Comparison of ENCODE assay signal across 8 cellular contexts in the genomic region with DNA sequence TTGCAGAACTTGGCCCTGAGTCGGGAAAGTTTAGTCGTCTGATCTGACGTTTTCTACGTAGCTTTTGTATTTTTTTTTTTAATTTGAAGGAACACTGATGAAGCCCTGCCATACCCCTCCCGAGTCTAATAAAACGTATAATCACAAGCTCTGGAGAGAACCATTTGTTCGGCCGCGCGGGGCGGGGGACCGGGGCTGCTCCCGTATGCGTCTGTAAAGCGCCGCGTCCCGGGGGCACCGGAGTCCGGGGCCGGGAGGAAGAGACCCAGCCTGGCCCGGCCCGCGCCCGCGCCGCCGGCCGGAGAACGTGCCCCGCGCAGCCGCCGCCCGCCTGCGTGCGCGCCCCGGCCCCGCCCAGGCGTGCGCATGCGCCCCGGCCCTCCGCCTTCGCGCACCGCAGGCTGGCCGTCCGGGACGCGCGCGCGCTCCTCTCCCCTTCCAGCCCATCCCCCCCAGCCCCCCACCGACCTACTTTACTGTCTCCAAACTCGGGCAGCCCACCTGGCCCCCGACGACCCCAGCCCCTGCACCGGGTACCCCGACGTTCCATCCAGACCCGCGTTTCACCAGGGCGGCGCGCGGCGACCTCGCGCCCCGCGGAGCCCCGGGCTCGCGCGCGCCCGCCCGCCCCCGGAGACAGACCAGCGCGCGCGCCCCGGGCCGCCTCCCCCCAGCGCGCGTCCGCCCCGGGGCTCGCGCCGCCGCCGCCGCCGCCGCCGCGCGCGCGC. TPM values are rescaled to one million over a fixed set of nuclear protein-coding genes. Genes with fewer than 3 reads are reported as not detected.
A peak's percentile ranks its signal among the peaks of the same experiment; 100 is the strongest.
DNase-seq lines count a peak whose midpoint lies in the region; ATAC-seq, FAIRE-seq and TF ChIP-seq lines count a peak whose summit lies in the region.

No MANE protein-coding gene starts in this region.

- H3K4me3 ChIP-seq in kidney (ENCODE audit: low read length in 2 of 2), result peak overlapping the region; percentile 84

- peaks cover 8 to 19% of the 10 kb centered on the region in 2 donors for H3K36me3 ChIP-seq in kidney (ENCODE audit: control insufficient read depth in 1 of 2, insufficient read depth in 2 of 2, low read length in 2 of 2)

- no peak for TF ChIP-seq CTCF in kidney (IDR thresholded peaks at IDR 0.05; ENCODE audit: borderline replicate concordance, extremely low read depth, insufficient read depth)

- H3K27ac Mint-ChIP-seq in central memory CD8-positive, alpha-beta T cell (ENCODE audit: low read depth), result peak overlapping the region; percentile 94

- peaks cover 6 to 17% of the 10 kb centered on the region in 2 donors for H3K4me1 ChIP-seq in kidney (ENCODE audit: control insufficient read depth in 1 of 2, insufficient read depth in 1 of 2, low read depth in 1 of 2, low read length in 2 of 2)

- no peaks in the 10 kb centered on the region for H3K27me3 Mint-ChIP-seq in central memory CD8-positive, alpha-beta T cell

- no peaks in the 10 kb centered on the region for H3K9me3 ChIP-seq in kidney (ENCODE audit: control insufficient read depth in 1 of 2, low read length in 2 of 2)

- intact Hi-C loops in kidney (cut with DNase I), result no loop called here

- ATAC-seq in HG02798 (IDR thresholded peaks at IDR 0.05; ENCODE audit: poor library complexity, unreplicated experiment), result peak; percentile 63
- ATAC-seq in central memory CD8-positive, alpha-beta T cell (replicated peaks; ENCODE audit: extremely low read depth, poor library complexity, severe bottlenecking), result peak; percentile 52
- ATAC-seq in GM18873 (IDR thresholded peaks at IDR 0.05; ENCODE audit: low FRiP score, unreplicated experiment), result no peak

- peak overlapping the region; percentile 88 to 92 for H3K27ac ChIP-seq in kidney (ENCODE audit: low read depth in 2 of 2, low read length in 2 of 2)

- TF ChIP-seq POLR2A in GM12891 (IDR thresholded peaks at IDR 0.05; ENCODE audit: low read depth, low read length), result no peak

- peak; percentile 97 for DNase-seq in GM12891 (ENCODE audit: insufficient read length, low spot score)
- peak; percentile 65 for DNase-seq in NCI-H2171 (lab: John Stamatoyannopoulos, UW)
- peak; percentile 33 for DNase-seq in activated CD4-positive, CD25-positive, alpha-beta regulatory T cell treated with anti-CD3 and anti-CD28 coated beads, Interleukin-2, amount 50 U/mL, for 16 hours (ENCODE audit: low read depth, low spot score)
- peak; percentile 50 to 62 for DNase-seq in central memory CD8-positive, alpha-beta T cell (ENCODE audit: low spot score in 2 of 2)
- peak; percentile 94 for DNase-seq in kidney
- DNase-seq in stimulated activated CD4-positive, alpha-beta T cell treated with anti-CD3 and anti-CD28 coated beads, Interleukin-15, amount 100 ng/mL, for 24 hours, result peak; percentile 77

- H3K4me3 Mint-ChIP-seq in central memory CD8-positive, alpha-beta T cell, result peak overlapping the region; percentile 89

- no peaks in the 10 kb centered on the region for H3K9me3 Mint-ChIP-seq in central memory CD8-positive, alpha-beta T cell

- peak overlapping the region; percentile 90 to 93 for H3K9ac ChIP-seq in kidney (ENCODE audit: low read length in 2 of 2)

- peaks cover 46% of the 10 kb centered on the region for H3K36me3 Mint-ChIP-seq in central memory CD8-positive, alpha-beta T cell (ENCODE audit: insufficient read depth)

- FAIRE-seq in GM12891 (lab: Jason Lieb, UNC), result peak; percentile 94
- no peak for FAIRE-seq in kidney (lab: Jason Lieb, UNC)

- peaks cover 37% of the 10 kb centered on the region for H3K4me1 Mint-ChIP-seq in central memory CD8-positive, alpha-beta T cell

TF ChIP-seq in GM12891, 5 proteins besides CTCF, POLR2A, EP300 and RAD21:
- no peak for TF ChIP-seq PAX5 (IDR thresholded peaks at IDR 0.05; ENCODE audit: insufficient read depth, low read length, severe bottlenecking)
- TF ChIP-seq POU2F2 (IDR thresholded peaks at IDR 0.05; ENCODE audit: low read depth, low read length), result no peak
- no peak; the same call in 1 of the 2 replicates for TF ChIP-seq POLR2AphosphoS5 (IDR thresholded peaks at IDR 0.05; ENCODE audit: low read depth, low read length)
- TF ChIP-seq SPI1 (IDR thresholded peaks at IDR 0.05; ENCODE audit: low read depth, low read length), result no peak
- TF ChIP-seq TAF1 (IDR thresholded peaks at IDR 0.05; ENCODE audit: low read depth, low read length), result no peak
TF ChIP-seq in GM12891: peak in this region for 0.

RNA-seq across cellular contexts. Expression of a gene that starts 0.8 kb away (rescaled TPM):
- polyA plus RNA-seq in GM12891 (2012; ENCODE audit: low read depth, missing spikeins), result 109 TPM
- total RNA-seq in kidney, result 118 TPM
- polyA plus RNA-seq in kidney (ENCODE audit: insufficient read depth, low read depth, low replicate concordance), result 82.8 TPM

RNA-seq across cellular contexts. Expression of a gene that starts 14.3 kb away (rescaled TPM):
- 0.28 TPM for polyA plus RNA-seq in GM12891 (2012; ENCODE audit: low read depth, missing spikeins)
- 1.3 TPM for total RNA-seq in kidney
- polyA plus RNA-seq in kidney (ENCODE audit: insufficient read depth, low read depth, low replicate concordance), result 1.1 TPM

RNA-seq across cellular contexts. Expression of a gene that starts 19.2 kb away (rescaled TPM):
- 17.5 TPM for polyA plus RNA-seq in GM12891 (2012; ENCODE audit: low read depth, missing spikeins)
- total RNA-seq in kidney, result 87.2 TPM
- 37.9 TPM for polyA plus RNA-seq in kidney (ENCODE audit: insufficient read depth, low read depth, low replicate concordance)

RNA-seq across cellular contexts. Expression of a gene that starts 24.0 kb away (rescaled TPM):
- 0.21 TPM for polyA plus RNA-seq in GM12891 (2012; ENCODE audit: low read depth, missing spikeins)
- total RNA-seq in kidney, result 1.1 TPM
- polyA plus RNA-seq in kidney (ENCODE audit: insufficient read depth, low read depth, low replicate concordance), result 0.41 TPM

RNA-seq across cellular contexts. Expression of a gene that starts 39.4 kb away (rescaled TPM):
- not detected for polyA plus RNA-seq in GM12891 (2012; ENCODE audit: low read depth, missing spikeins)
- total RNA-seq in kidney, result not detected
- polyA plus RNA-seq in kidney (ENCODE audit: insufficient read depth, low read depth, low replicate concordance), result not detected

Comparison
In these comparisons a context has a peak if more than half of its experiments do, and no peak if none do; other contexts are left out.
1. DNase-seq: peak in every context shown above with its lines; median percentile 97 in GM12891; 94 in kidney; 77 in stimulated activated CD4-positive, alpha-beta T cell treated with anti-CD3 and anti-CD28 coated beads, Interleukin-15, amount 100 ng/mL, for 24 hours; 65 in NCI-H2171; 56 in central memory CD8-positive, alpha-beta T cell; 33 in activated CD4-positive, CD25-positive, alpha-beta regulatory T cell treated with anti-CD3 and anti-CD28 coated beads, Interleukin-2, amount 50 U/mL, for 16 hours.